ENCODE assay signal across 17 cellular contexts in genomic region chr17:43482103-43483012, GRCh38. TPM values are rescaled to one million over a fixed set of nuclear protein-coding genes. Genes with fewer than 3 reads are reported as not detected.
DNase-seq lines count a peak whose midpoint lies in the region; ATAC-seq, FAIRE-seq and TF ChIP-seq lines count a peak whose summit lies in the region.
"Had no signal": no experiment of that assay in that cellular context is flagged by ENCODE, and none has a peak within 500 bp of the region (broad histone marks: within the 10 kb centered on the region; RNA-seq: fewer than 3 reads in every experiment).

No MANE protein-coding gene starts in this region.

- TF ChIP-seq POLR2A in right lobe of liver (IDR thresholded peaks at IDR 0.05): no peak
- TF ChIP-seq POLR2A in thyroid gland (IDR thresholded peaks at IDR 0.05): peak in 1 of 2 donors; percentile 7
- TF ChIP-seq POLR2A in H54 (IDR thresholded peaks at IDR 0.05; ENCODE audit: low read depth, low read length): no peak

- H3K36me3 ChIP-seq in right lobe of liver (no peaks in the 10 kb centered on the region), thyroid gland (no peaks in the 10 kb centered on the region)
- H3K36me3 ChIP-seq: neutrophil had no signal

- H3K27ac ChIP-seq in right lobe of liver: peak overlapping the region; percentile 41 to 90 (median 63)
- peak overlapping the region in 2 of 3 donors; percentile 75 to 86 for H3K27ac ChIP-seq in thyroid gland

- no peak for ATAC-seq in activated CD8-positive, alpha-beta T cell treated with anti-CD3 and anti-CD28 coated beads for 36 hours
- no peak for ATAC-seq in activated CD8-positive, alpha-beta T cell treated with anti-CD3 and anti-CD28 coated beads, Interleukin-2, amount 10 ng/mL, durations not matched to agents 7 days and 5 days
- ATAC-seq in WTC11: no peak
- ATAC-seq in right lobe of liver: no peak

- 58% methylated on average over 10 of the region's 11 CpGs for WGBS in right lobe of liver (ENCODE audit: insufficient coverage, low coverage, low lambda C conversion rate, missing lambda C conversion rate)
- 70 to 73% methylated on average over 11 of the region's 11 CpGs for WGBS in thyroid gland, 2 donors

- no peaks in the 10 kb centered on the region for H3K27me3 ChIP-seq in right lobe of liver
- H3K27me3 ChIP-seq in thyroid gland: no peaks in the 10 kb centered on the region
- H3K27me3 ChIP-seq: neutrophil had no signal

- POLR2A ChIA-PET in activated CD8-positive, alpha-beta T cell treated with anti-CD3 and anti-CD28 coated beads for 36 hours (lab: Charles Lee): interaction anchor here (0.6 to 6.7 kb wide), 9 partner anchors 31 to 1630 kb away, joined by 3 to 54 read pairs (median 4); partner anchors contain the start of gene ARL4D
- POLR2A ChIA-PET in activated CD8-positive, alpha-beta T cell treated with anti-CD3 and anti-CD28 coated beads, Interleukin-2, amount 10 ng/mL, durations not matched to agents 7 days and 5 days (lab: Charles Lee): interaction anchor here (2.5 to 5.4 kb wide), 5 partner anchors 88 to 167 kb away, joined by 12 to 99 read pairs (median 43); no protein-coding TSS in a partner anchor
- POLR2A ChIA-PET in WTC11 (lab: Charles Lee): interaction anchor here (0.5 to 1.0 kb wide), 3 partner anchors 84 to 122 kb away, joined by 3 read pairs; partner anchors contain the start of gene ARL4D

- no peak for DNase-seq in activated CD8-positive, alpha-beta T cell treated with anti-CD3 and anti-CD28 coated beads for 36 hours
- no peak for DNase-seq in activated CD8-positive, alpha-beta T cell treated with anti-CD3 and anti-CD28 coated beads, Interleukin-2, amount 10 ng/mL, durations not matched to agents 7 days and 5 days
- DNase-seq in WTC11 (ENCODE audit: low spot score) (no peak), right lobe of liver (no peak), thyroid gland (peak; percentile 27 to 38), SW480 (ENCODE audit: low spot score) (no peak), H54 (ENCODE audit: insufficient read length, low spot score) (no peak)
- no peak for DNase-seq in effector CD8-positive, alpha-beta T cell (lab: John Stamatoyannopoulos, UW)
- DNase-seq: ACHN; activated CD4-positive, alpha-beta T cell treated with anti-CD3 and anti-CD28 coated beads, Interleukin-2, amount 50 U/mL, for 48 hours; activated effector memory CD4-positive, alpha-beta T cell treated with Interleukin-2 at 50 U/mL for 16 hours; NCI-H1092 treated with DMSO at 0.1 percent for 48 hours; NCI-H345; PC-9 had no signal

- H3K27me3 Mint-ChIP-seq in activated CD8-positive, alpha-beta T cell treated with anti-CD3 and anti-CD28 coated beads for 36 hours: no peaks in the 10 kb centered on the region
- peaks cover 3% of the 10 kb centered on the region for H3K27me3 Mint-ChIP-seq in activated CD8-positive, alpha-beta T cell treated with anti-CD3 and anti-CD28 coated beads, Interleukin-2, amount 10 ng/mL, durations not matched to agents 7 days and 5 days (ENCODE audit: low read depth)
- no peaks in the 10 kb centered on the region for H3K27me3 Mint-ChIP-seq in WTC11 (ENCODE audit: low read depth)

- H3K4me3 ChIP-seq in right lobe of liver (no peak overlapping the region), thyroid gland (replicated peaks in 1 of 3) (no peak overlapping the region)

- H3K4me1 Mint-ChIP-seq in activated CD8-positive, alpha-beta T cell treated with anti-CD3 and anti-CD28 coated beads for 36 hours (ENCODE audit: low read depth): peaks cover 26% of the 10 kb centered on the region
- H3K4me1 Mint-ChIP-seq in activated CD8-positive, alpha-beta T cell treated with anti-CD3 and anti-CD28 coated beads, Interleukin-2, amount 10 ng/mL, durations not matched to agents 7 days and 5 days (ENCODE audit: low read depth): peaks cover 26% of the 10 kb centered on the region
- peaks cover 38% of the 10 kb centered on the region for H3K4me1 Mint-ChIP-seq in WTC11

- intact Hi-C loops in activated CD8-positive, alpha-beta T cell treated with anti-CD3 and anti-CD28 coated beads for 36 hours (cut with micrococcal nuclease): loop anchor here (1.0 kb wide), 1 partner anchor 88 kb away; no protein-coding TSS in a partner anchor
- intact Hi-C loops in right lobe of liver (cut with DNase I) (loop anchor here (5.0 kb wide), 2 partner anchors 85 to 90 kb away; partner anchors contain the start of gene ARL4D (in 1 of the 2)), thyroid gland (cut with DNase I) (loop anchor here (2.0 kb wide), 1 partner anchor 88 kb away; no protein-coding TSS in a partner anchor)

- TF ChIP-seq CTCF in activated CD8-positive, alpha-beta T cell treated with anti-CD3 and anti-CD28 coated beads for 36 hours (IDR thresholded peaks at IDR 0.05): no peak
- TF ChIP-seq CTCF in WTC11 (IDR thresholded peaks at IDR 0.05) (no peak), right lobe of liver (IDR thresholded peaks at IDR 0.05) (no peak), thyroid gland (IDR thresholded peaks at IDR 0.05) (no peak)

- H3K4me3 Mint-ChIP-seq in activated CD8-positive, alpha-beta T cell treated with anti-CD3 and anti-CD28 coated beads for 36 hours: no peak overlapping the region
- H3K4me3 Mint-ChIP-seq in activated CD8-positive, alpha-beta T cell treated with anti-CD3 and anti-CD28 coated beads, Interleukin-2, amount 10 ng/mL, durations not matched to agents 7 days and 5 days: no peak overlapping the region
- no peak overlapping the region for H3K4me3 Mint-ChIP-seq in WTC11

- peaks cover 3% of the 10 kb centered on the region for H3K36me3 Mint-ChIP-seq in activated CD8-positive, alpha-beta T cell treated with anti-CD3 and anti-CD28 coated beads for 36 hours (ENCODE audit: low read depth)
- H3K36me3 Mint-ChIP-seq in activated CD8-positive, alpha-beta T cell treated with anti-CD3 and anti-CD28 coated beads, Interleukin-2, amount 10 ng/mL, durations not matched to agents 7 days and 5 days (ENCODE audit: low read depth): peaks cover 4% of the 10 kb centered on the region
- H3K36me3 Mint-ChIP-seq in WTC11: peaks cover 2% of the 10 kb centered on the region

- H3K9me3 Mint-ChIP-seq in activated CD8-positive, alpha-beta T cell treated with anti-CD3 and anti-CD28 coated beads for 36 hours: no peaks in the 10 kb centered on the region
- no peaks in the 10 kb centered on the region for H3K9me3 Mint-ChIP-seq in activated CD8-positive, alpha-beta T cell treated with anti-CD3 and anti-CD28 coated beads, Interleukin-2, amount 10 ng/mL, durations not matched to agents 7 days and 5 days (ENCODE audit: insufficient read depth)
- no peaks in the 10 kb centered on the region for H3K9me3 Mint-ChIP-seq in WTC11

- no peak for FAIRE-seq in H54 (lab: Jason Lieb, UNC)
- FAIRE-seq: bronchial epithelial cell, D721Med had no signal

- CTCF ChIA-PET in activated CD8-positive, alpha-beta T cell treated with anti-CD3 and anti-CD28 coated beads for 36 hours (lab: Charles Lee): interaction anchor here (0.6 to 11.5 kb wide), 22 partner anchors 12 to 148 kb away, joined by 3 to 338 read pairs (median 10); partner anchors contain the start of gene ARL4D
- CTCF ChIA-PET in activated CD8-positive, alpha-beta T cell treated with anti-CD3 and anti-CD28 coated beads, Interleukin-2, amount 10 ng/mL, durations not matched to agents 7 days and 5 days (lab: Charles Lee): interaction anchor here (0.6 to 6.6 kb wide), 18 partner anchors 12 to 484 kb away, joined by 3 to 393 read pairs (median 10); partner anchors contain the start of genes ARL4D, RPL27 and TMEM106A
- CTCF ChIA-PET in WTC11 (lab: Charles Lee): interaction anchor here (1.5 to 5.9 kb wide), 10 partner anchors 24 to 147 kb away, joined by 3 to 178 read pairs (median 15); partner anchors contain the start of gene ARL4D

- H3K9me3 ChIP-seq in right lobe of liver (no peaks in the 10 kb centered on the region), thyroid gland (no peaks in the 10 kb centered on the region)
- H3K9me3 ChIP-seq: neutrophil had no signal

- H3K4me1 ChIP-seq in right lobe of liver (peaks cover 0 to 73% (median 37%) of the 10 kb centered on the region in 4 donors), thyroid gland (peaks cover 24 to 30% of the 10 kb centered on the region in 2 donors)

- H3K27ac Mint-ChIP-seq in activated CD8-positive, alpha-beta T cell treated with anti-CD3 and anti-CD28 coated beads for 36 hours: peak overlapping the region; percentile 98
- H3K27ac Mint-ChIP-seq in activated CD8-positive, alpha-beta T cell treated with anti-CD3 and anti-CD28 coated beads, Interleukin-2, amount 10 ng/mL, durations not matched to agents 7 days and 5 days: no peak overlapping the region
- H3K27ac Mint-ChIP-seq in WTC11: peak overlapping the region; percentile 80; the same call in 1 of the 2 replicates

TF ChIP-seq in WTC11, 78 proteins besides CTCF, POLR2A, EP300 and RAD21:
- TF ChIP-seq GABPB1 (CRISPR knock-in tag; IDR thresholded peaks at IDR 0.05): 0 out of 2 replicates have a peak, but pooled peaks have one; percentile 15
- TF ChIP-seq E2F5 (CRISPR knock-in tag; IDR thresholded peaks at IDR 0.05): no peak

RNA-seq across cellular contexts. Expression of gene DHX8, which starts 1.4 kb away (rescaled TPM):
- total RNA-seq in activated CD8-positive, alpha-beta T cell treated with anti-CD3 and anti-CD28 coated beads for 36 hours: 10 to 100 TPM; 43.0 to 45.1 TPM
- 10 to 100 TPM; 52.7 to 56.4 TPM for total RNA-seq in activated CD8-positive, alpha-beta T cell treated with anti-CD3 and anti-CD28 coated beads, Interleukin-2, amount 10 ng/mL, durations not matched to agents 7 days and 5 days
- total RNA-seq in WTC11 (2021) (47.9 to 58.5 TPM (median 58.3 TPM) in 3 replicates), right lobe of liver (10 to 100 TPM; 14.1 to 18.6 (median 17.5) TPM), thyroid gland (100 to 1,000 TPM in 2 of 4 donors, 10 to 100 TPM in 2; 31.4 to 864 (median 78.8) TPM)

Comparison
In these comparisons a context has a peak if more than half of its experiments do, and no peak if none do; other contexts are left out.
1. DNase-seq: peak in thyroid gland (2 of 2); none in activated CD8-positive, alpha-beta T cell treated with anti-CD3 and anti-CD28 coated beads for 36 hours (single experiment), activated CD8-positive, alpha-beta T cell treated with anti-CD3 and anti-CD28 coated beads, Interleukin-2, amount 10 ng/mL, durations not matched to agents 7 days and 5 days (single experiment), WTC11 (single experiment), right lobe of liver (0 of 3), SW480 (single experiment), effector CD8-positive, alpha-beta T cell (single experiment) and H54 (single experiment).